In genomic region chr7:151310578-151310977, GRCh38 we compare ENCODE assay signal across 8 cellular contexts. TPM values are rescaled to one million over a fixed set of nuclear protein-coding genes. Genes with fewer than 3 reads are reported as not detected.
DNase-seq lines count a peak whose midpoint lies in the region; ATAC-seq, FAIRE-seq and TF ChIP-seq lines count a peak whose summit lies in the region.

No MANE protein-coding gene starts in this region.

- H3K4me1 ChIP-seq in Peyer's patch (no peaks in the 10 kb centered on the region), gastroesophageal sphincter (peaks cover 0 to 13% (median 0%) of the 10 kb centered on the region in 3 donors)

- TF ChIP-seq POLR2A in Peyer's patch (IDR thresholded peaks at IDR 0.05) (no peak), gastroesophageal sphincter (IDR thresholded peaks at IDR 0.05) (no peak)

- H3K27me3 ChIP-seq in Peyer's patch (no peaks in the 10 kb centered on the region), gastroesophageal sphincter (peaks cover 37% of the 10 kb centered on the region)

- H3K27ac ChIP-seq in Peyer's patch (no peak overlapping the region), gastroesophageal sphincter (no peak overlapping the region)

- no peak for ATAC-seq in GM21360 (IDR thresholded peaks at IDR 0.05; ENCODE audit: unreplicated experiment)
- no peak for ATAC-seq in HG03196 (IDR thresholded peaks at IDR 0.05; ENCODE audit: unreplicated experiment)
- no peak for ATAC-seq in gastroesophageal sphincter

- peaks cover 0 to 5% (median 0%) of the 10 kb centered on the region in 4 donors for H3K9me3 ChIP-seq in Peyer's patch
- H3K9me3 ChIP-seq in gastroesophageal sphincter, result peaks cover 0 to 6% (median 0%) of the 10 kb centered on the region in 3 donors

- DNase-seq in AG09309 (ENCODE audit: low read depth) (no peak), GM18507 (ENCODE audit: extremely low spot score, insufficient read length, low read depth) (no peak), Peyer's patch (no peak), glomerular endothelial cell (ENCODE audit: extremely low read depth, low read depth, low spot score) (peak; percentile 5), amniotic stem cell (lab: John Stamatoyannopoulos, UW) (no peak)

- WGBS in gastroesophageal sphincter (ENCODE audit: low coverage in 1 of 2), 2 donors, result 0 to 25% methylated on average over 1 to 2 of the region's 4 CpGs

- peak; percentile 15 for FAIRE-seq in GM18507 (lab: Jason Lieb, UNC)

- H3K36me3 ChIP-seq in Peyer's patch, result no peaks in the 10 kb centered on the region
- no peaks in the 10 kb centered on the region for H3K36me3 ChIP-seq in gastroesophageal sphincter

- H3K4me3 ChIP-seq in AG09309 (ENCODE audit: control insufficient read depth, low read depth, low read length), result no peak overlapping the region
- no peak overlapping the region for H3K4me3 ChIP-seq in Peyer's patch
- H3K4me3 ChIP-seq in gastroesophageal sphincter, result no peak overlapping the region

- TF ChIP-seq CTCF in AG09309 (IDR thresholded peaks at IDR 0.05; ENCODE audit: control insufficient read depth, insufficient read depth, low read depth, low read length, missing control alignments) (peak; percentile 27), Peyer's patch (IDR thresholded peaks at IDR 0.05) (peak in 4 of 6 experiments; percentile 20 to 49 (median 46)), gastroesophageal sphincter (IDR thresholded peaks at IDR 0.05) (peak in 2 of 4 experiments; percentile 16 to 25)

- TF ChIP-seq EP300 in gastroesophageal sphincter (IDR thresholded peaks at IDR 0.05), result no peak

RNA-seq across cellular contexts. Expression of gene NUB1, which starts 31.0 kb away (rescaled TPM):
- total RNA-seq in Peyer's patch (10 to 100 TPM; 66.4 to 90.8 (median 68.2) TPM), glomerular endothelial cell (39.6 and 42.1 TPM in 2 replicates), gastroesophageal sphincter (10 to 100 TPM; 50.5 to 60.3 (median 54.8) TPM)
